1 cellular context compared by ENCODE assay signal in genomic region chrX:153600032-153600373, GRCh38.
TF ChIP-seq lines count a peak whose summit lies in the region.

No MANE protein-coding gene starts in this region.

TF ChIP-seq in K562, 482 proteins besides CTCF, POLR2A, EP300 and RAD21:
- TF ChIP-seq ZNF212 (CRISPR knock-in tag; IDR thresholded peaks at IDR 0.05) (no peak), SP1 (CRISPR knock-in tag; IDR thresholded peaks at IDR 0.05) (no peak), ZBTB11 (CRISPR knock-in tag; IDR thresholded peaks at IDR 0.05) (peak in 1 of 3 experiments; percentile 87; a peak in 2 of 6 replicates), HNRNPL (IDR thresholded peaks at IDR 0.05; ENCODE audit: low read depth, low read length) (no peak), ZNF644 (tag; IDR thresholded peaks at IDR 0.05; ENCODE audit: low read depth) (no peak), ARID3B (CRISPR knock-in tag; IDR thresholded peaks at IDR 0.05; ENCODE audit: borderline replicate concordance) (no peak), ZNF583 (CRISPR knock-in tag; IDR thresholded peaks at IDR 0.05) (no peak), C11orf30 (IDR thresholded peaks at IDR 0.05; ENCODE audit: low read depth) (peak; percentile 40), ZKSCAN1 (IDR thresholded peaks at IDR 0.05; ENCODE audit: low read depth, low read length) (no peak), ZNF133 (CRISPR knock-in tag; IDR thresholded peaks at IDR 0.05) (no peak), NCOR1 (IDR thresholded peaks at IDR 0.05) (no peak), AFF1 (IDR thresholded peaks at IDR 0.05; ENCODE audit: low read depth in 1 of 2, partially characterized antibody in 2 of 2) (no peak), OTX1 (CRISPR knock-in tag; IDR thresholded peaks at IDR 0.05) (no peak), NR2F6 (CRISPR knock-in tag; IDR thresholded peaks at IDR 0.05) (no peak), CBX2 (IDR thresholded peaks at IDR 0.05; ENCODE audit: insufficient read depth, low read length, poor library complexity, severe bottlenecking) (no peak), ZBTB40 (IDR thresholded peaks at IDR 0.05) (peak; percentile 72; the same call in 1 of the 2 replicates), ZBTB40 (CRISPR knock-in tag; IDR thresholded peaks at IDR 0.05) (no peak), TRIM24 (IDR thresholded peaks at IDR 0.05) (no peak), ZNF316 (IDR thresholded peaks at IDR 0.05) (peak; percentile 44; the same call in 1 of the 2 replicates), NFIX (CRISPR knock-in tag; IDR thresholded peaks at IDR 0.05; ENCODE audit: low read depth) (no peak), SPI1 (IDR thresholded peaks at IDR 0.05; ENCODE audit: borderline replicate concordance, low read depth, low read length) (0 out of 2 replicates have a peak, but pooled peaks have one; percentile 8), ZNF639 (CRISPR knock-in tag; conservative IDR thresholded peaks at IDR 0.05 in 1 of 2, IDR thresholded peaks at IDR 0.05 in 1 of 2) (no peak), ZBTB9 (CRISPR knock-in tag; IDR thresholded peaks at IDR 0.05) (no peak), ZNF384 (IDR thresholded peaks at IDR 0.05; ENCODE audit: low read depth, low read length) (no peak), TAL1 (IDR thresholded peaks at IDR 0.05) (no peak), GABPA (tag; conservative IDR thresholded peaks at IDR 0.05; ENCODE audit: low read depth) (peak; percentile 67)
- TF ChIP-seq, protein P1, sequence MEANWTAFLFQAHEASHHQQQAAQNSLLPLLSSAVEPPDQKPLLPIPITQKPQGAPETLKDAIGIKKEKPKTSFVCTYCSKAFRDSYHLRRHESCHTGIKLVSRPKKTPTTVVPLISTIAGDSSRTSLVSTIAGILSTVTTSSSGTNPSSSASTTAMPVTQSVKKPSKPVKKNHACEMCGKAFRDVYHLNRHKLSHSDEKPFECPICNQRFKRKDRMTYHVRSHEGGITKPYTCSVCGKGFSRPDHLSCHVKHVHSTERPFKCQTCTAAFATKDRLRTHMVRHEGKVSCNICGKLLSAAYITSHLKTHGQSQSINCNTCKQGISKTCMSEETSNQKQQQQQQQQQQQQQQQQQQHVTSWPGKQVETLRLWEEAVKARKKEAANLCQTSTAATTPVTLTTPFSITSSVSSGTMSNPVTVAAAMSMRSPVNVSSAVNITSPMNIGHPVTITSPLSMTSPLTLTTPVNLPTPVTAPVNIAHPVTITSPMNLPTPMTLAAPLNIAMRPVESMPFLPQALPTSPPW (CRISPR knock-in tag; IDR thresholded peaks at IDR 0.05) = peak; percentile 28; the same call in 1 of the 2 replicates
